ENCODE assay signal across 30 cellular contexts in genomic region chr9:125851971-125852370, GRCh38.
DNase-seq lines count a peak whose midpoint lies in the region; ATAC-seq and TF ChIP-seq lines count a peak whose summit lies in the region.
"Had no signal": no experiment of that assay in that cellular context is flagged by ENCODE, and none has a peak within 500 bp of the region (broad histone marks: within the 10 kb centered on the region; RNA-seq: fewer than 3 reads in every experiment).

No MANE protein-coding gene starts in this region.

- H3K27ac ChIP-seq in cardiac muscle cell, result peak overlapping the region; percentile 49
- H3K27ac ChIP-seq in gastroesophageal sphincter, result no peak overlapping the region
- H3K27ac ChIP-seq: 22Rv1, transverse colon had no signal

- TF ChIP-seq EP300 in gastroesophageal sphincter (IDR thresholded peaks at IDR 0.05), result no peak

- no peak for ATAC-seq in Right ventricle myocardium superior (ENCODE audit: poor library complexity)
- ATAC-seq in gastroesophageal sphincter, result no peak
- ATAC-seq: esophagus mucosa; HCT116; left cardiac atrium; PC-3; stimulated activated effector memory CD8-positive, alpha-beta T cell treated with anti-CD3 and anti-CD28 coated beads, Interleukin-12 subunit alpha, Interleukin-12 subunit beta, amount 100 ng/mL, for 72 hours; T-helper 17 cell had no signal

- intact Hi-C loops in Right ventricle myocardium superior (cut with DNase I), result no loop called here

- H3K27me3 ChIP-seq in cardiac muscle cell (no peaks in the 10 kb centered on the region), gastroesophageal sphincter (no peaks in the 10 kb centered on the region)
- H3K27me3 ChIP-seq: transverse colon had no signal

- H3K4me1 ChIP-seq in cardiac muscle cell (ENCODE audit: low read depth) (peaks cover 12% of the 10 kb centered on the region), gastroesophageal sphincter (peaks cover 0 to 43% (median 2%) of the 10 kb centered on the region in 3 donors)

- TF ChIP-seq POLR2A in gastroesophageal sphincter (IDR thresholded peaks at IDR 0.05) (no peak), erythroblast (IDR thresholded peaks at IDR 0.05; ENCODE audit: low read length) (no peak)

- CTCF ChIA-PET in GM10248 (lab: Yijun Ruan, JAX), result interaction anchor here (1.4 to 1.8 kb wide), 2 partner anchors 13 to 22 kb away, joined by 4 to 5 read pairs; no protein-coding TSS in a partner anchor

- H3K36me3 ChIP-seq in cardiac muscle cell, result no peaks in the 10 kb centered on the region
- H3K36me3 ChIP-seq in gastroesophageal sphincter, result no peaks in the 10 kb centered on the region
- H3K36me3 ChIP-seq: transverse colon had no signal

- DNase-seq in cardiac muscle cell (ENCODE audit: low read depth in 1 of 2, low spot score in 1 of 2) (peak in 1 of 2 donors; percentile 23), Right ventricle myocardium superior (no peak), NCI-H524 (lab: John Stamatoyannopoulos, UW) (peak; percentile 87 to 94), cerebellum (ENCODE audit: low spot score) (peak; percentile 17), erythroblast (lab: John Stamatoyannopoulos, UW) (no peak), NCI-H510A (lab: John Stamatoyannopoulos, UW) (no peak), GM10248 (ENCODE audit: extremely low spot score) (no peak)
- DNase-seq: activated CD4-positive, alpha-beta T cell treated with anti-CD3 and anti-CD28 coated beads, Interleukin-2, amount 50 U/mL, for 1 hour; activated CD4-positive, CD25-positive, alpha-beta regulatory T cell; activated effector memory CD4-positive, alpha-beta T cell treated with anti-CD3 and anti-CD28 coated beads, Interleukin-2, amount 50 U/mL, for 16 hours; activated naive CD8-positive, alpha-beta T cell treated with anti-CD3 and anti-CD28 coated beads for 36 hours; activated T-cell treated with anti-CD3 and anti-CD28 coated beads, Interleukin-2, amount 50 U/mL, for 24 hours; aorta; DMS53; endodermal cell; immature natural killer cell; KBM-7; left cardiac atrium; mammary epithelial cell; NCI-H1417; NCI-H2081 treated with DMSO at 0.1 percent for 48 hours; NK-92 treated with Interleukin-12 subunit alpha and Interleukin-12 subunit beta, amount 100 ng/mL, for 24 hours; PC-3; T-helper 17 cell; transverse colon had no signal

- no peak for TF ChIP-seq CTCF in cardiac muscle cell (IDR thresholded peaks at IDR 0.05; ENCODE audit: low read depth, low read length)
- no peak for TF ChIP-seq CTCF in gastroesophageal sphincter (IDR thresholded peaks at IDR 0.05)
- TF ChIP-seq CTCF in GM10248 (IDR thresholded peaks at IDR 0.05; ENCODE audit: control extremely low read depth, extremely low read depth, low read depth, missing control alignments), result no peak

- 82 to 91% methylated on average over 2 of the region's 2 CpGs for WGBS in gastroesophageal sphincter (ENCODE audit: low coverage in 1 of 2), 2 donors

- H3K9me3 ChIP-seq in cardiac muscle cell (ENCODE audit: low read depth) (no peaks in the 10 kb centered on the region), gastroesophageal sphincter (no peaks in the 10 kb centered on the region)
- H3K9me3 ChIP-seq: transverse colon had no signal

- H3K4me3 ChIP-seq in cardiac muscle cell, result no peak overlapping the region
- H3K4me3 ChIP-seq in gastroesophageal sphincter, result no peak overlapping the region
- H3K4me3 ChIP-seq: transverse colon had no signal

- POLR2A ChIA-PET in GM10248 (lab: Yijun Ruan, JAX), result no interaction called here

Comparison
In these comparisons a context has a peak if more than half of its experiments do, and no peak if none do; other contexts are left out.
1. DNase-seq: peak in NCI-H524 (2 of 2) and cerebellum (single experiment); none in Right ventricle myocardium superior (single experiment), erythroblast (0 of 2), NCI-H510A (single experiment) and GM10248 (single experiment).